In genomic region chr4:17030543-17030942, GRCh38 we compare ENCODE assay signal across 14 cellular contexts.
DNase-seq lines count a peak whose midpoint lies in the region; ATAC-seq, FAIRE-seq and TF ChIP-seq lines count a peak whose summit lies in the region.
"Had no signal": no experiment of that assay in that cellular context is flagged by ENCODE, and none has a peak within 500 bp of the region (broad histone marks: within the 10 kb centered on the region; RNA-seq: fewer than 3 reads in every experiment).

No MANE protein-coding gene starts in this region.

- CTCF ChIA-PET in AG04449 (lab: Yijun Ruan, JAX), result interaction anchor here (2.4 kb wide), 1 partner anchor 294 kb away, joined by 9 read pairs; no protein-coding TSS in a partner anchor

- no peak for TF ChIP-seq POLR2A in GM12892 (IDR thresholded peaks at IDR 0.05; ENCODE audit: low read depth, low read length)

- peak overlapping the region; percentile 66 for H3K4me2 ChIP-seq in keratinocyte (ENCODE audit: control insufficient read depth, extremely low read depth, insufficient read depth, low read depth, low read length)

- ATAC-seq in GM21447 (IDR thresholded peaks at IDR 0.05; ENCODE audit: unreplicated experiment), result no peak

- no peaks in the 10 kb centered on the region for H3K9me1 ChIP-seq in keratinocyte (ENCODE audit: control insufficient read depth, extremely low read depth, insufficient read depth, low read length)

- H3K4me3 Mint-ChIP-seq in type B pancreatic cell (no peak overlapping the region), mesothelial cell of epicardium (no peak overlapping the region)
- H3K4me3 Mint-ChIP-seq: neural crest cell had no signal

- peaks cover 27% of the 10 kb centered on the region for H3K4me1 ChIP-seq in keratinocyte (ENCODE audit: control insufficient read depth, extremely low read depth, insufficient read depth, low read length)
- H3K4me1 ChIP-seq: BE2C, testis had no signal

- peak overlapping the region; percentile 34 for H3K9ac ChIP-seq in keratinocyte (ENCODE audit: control insufficient read depth, extremely low read depth, insufficient read depth, low read length)

- no peaks in the 10 kb centered on the region for H3K4me1 Mint-ChIP-seq in type B pancreatic cell (ENCODE audit: unreplicated experiment)
- peaks cover 5% of the 10 kb centered on the region for H3K4me1 Mint-ChIP-seq in mesothelial cell of epicardium
- H3K4me1 Mint-ChIP-seq: neural crest cell had no signal

- H3K9me3 Mint-ChIP-seq in type B pancreatic cell (no peaks in the 10 kb centered on the region), mesothelial cell of epicardium (no peaks in the 10 kb centered on the region)
- H3K9me3 Mint-ChIP-seq: neural crest cell had no signal

- H4K20me1 ChIP-seq in keratinocyte (ENCODE audit: control insufficient read depth, extremely low read depth, insufficient read depth, low read length), result no peaks in the 10 kb centered on the region

- peak; percentile 46 for DNase-seq in AG04449 (ENCODE audit: low read depth, low spot score)
- peak; percentile 97 for DNase-seq in HT1080 (ENCODE audit: low read depth)
- peak; percentile 97 for DNase-seq in bronchial epithelial cell (ENCODE audit: low read depth)
- peak; percentile 65 for DNase-seq in keratinocyte (ENCODE audit: low read depth, low spot score)
- DNase-seq in type B pancreatic cell (ENCODE audit: extremely low spot score, unreplicated experiment), result no peak
- no peak for DNase-seq in mesothelial cell of epicardium (ENCODE audit: low spot score in 2 of 2, unreplicated experiment in 2 of 2)
- no peak for DNase-seq in GM12892 (ENCODE audit: insufficient read length)
- DNase-seq: activated T-cell treated with anti-CD3 and anti-CD28 coated beads, Interleukin-2, amount 50 U/mL, for 48 hours; BE2C; testis had no signal

- no peak overlapping the region for H3K4me3 ChIP-seq in AG04449 (ENCODE audit: low read depth, low read length)
- H3K4me3 ChIP-seq in bronchial epithelial cell (ENCODE audit: low read depth, low read length), result no peak overlapping the region
- no peak overlapping the region for H3K4me3 ChIP-seq in keratinocyte (ENCODE audit: control insufficient read depth in 2 of 3, extremely low read depth in 1 of 3, insufficient read depth in 2 of 3, low read depth in 1 of 3, low read length in 3 of 3)
- H3K4me3 ChIP-seq: testis had no signal

- dilution Hi-C loops in keratinocyte (cut with MboI; ENCODE audit: extremely low pct_ligation_motif_present, low sequenced_read_pairs), result no loop called here

- H3K27ac Mint-ChIP-seq in type B pancreatic cell (no peak overlapping the region), mesothelial cell of epicardium (no peak overlapping the region)

- POLR2A ChIA-PET in AG04449 (lab: Yijun Ruan, JAX), result no interaction called here

- H3K27ac ChIP-seq in keratinocyte (ENCODE audit: control insufficient read depth, insufficient read depth, low read length), result peak overlapping the region; percentile 81
- H3K27ac ChIP-seq: testis had no signal

- H3K27me3 Mint-ChIP-seq in type B pancreatic cell (no peaks in the 10 kb centered on the region), mesothelial cell of epicardium (ENCODE audit: low read depth) (peaks cover 3% of the 10 kb centered on the region)

- H2AFZ ChIP-seq in keratinocyte (ENCODE audit: control insufficient read depth, low read length), result peak overlapping the region; percentile 10

- TF ChIP-seq CTCF in AG04449 (IDR thresholded peaks at IDR 0.05; ENCODE audit: insufficient read depth, low read length, missing control alignments) (no peak), bronchial epithelial cell (IDR thresholded peaks at IDR 0.05; ENCODE audit: insufficient read depth, low read length, severe bottlenecking) (no peak), keratinocyte (optimal IDR thresholded peaks at IDR 0.05 in 1 of 3, IDR thresholded peaks at IDR 0.05 in 1 of 3, conservative IDR thresholded peaks at IDR 0.05 in 1 of 3; ENCODE audit: extremely low read depth in 1 of 3, insufficient read depth in 2 of 3, low read length in 3 of 3) (no peak), type B pancreatic cell (conservative IDR thresholded peaks at IDR 0.05) (no peak), mesothelial cell of epicardium (IDR thresholded peaks at IDR 0.05; ENCODE audit: unreplicated experiment) (no peak)

- no peaks in the 10 kb centered on the region for H3K36me3 ChIP-seq in bronchial epithelial cell (ENCODE audit: control insufficient read depth, insufficient read depth, low read length)
- H3K36me3 ChIP-seq in keratinocyte (ENCODE audit: control insufficient read depth in 2 of 2, extremely low read depth in 1 of 2, insufficient read depth in 2 of 2, low read length in 2 of 2), result no peaks in the 10 kb centered on the region
- H3K36me3 ChIP-seq: BE2C had no signal

- H3K9me3 ChIP-seq in keratinocyte (ENCODE audit: control insufficient read depth, low read depth, low read length), result no peaks in the 10 kb centered on the region
- H3K9me3 ChIP-seq: BE2C, testis had no signal

- FAIRE-seq in bronchial epithelial cell (lab: Jason Lieb, UNC) (no peak), keratinocyte (lab: Jason Lieb, UNC) (peak; percentile 98), GM12892 (lab: Jason Lieb, UNC) (no peak)
- FAIRE-seq: colon, TTC549 had no signal

- no peaks in the 10 kb centered on the region for H3K79me2 ChIP-seq in keratinocyte (ENCODE audit: control insufficient read depth, insufficient read depth, low read length)

- H3K36me3 Mint-ChIP-seq in type B pancreatic cell (no peaks in the 10 kb centered on the region), mesothelial cell of epicardium (no peaks in the 10 kb centered on the region)

- H3K27me3 ChIP-seq in bronchial epithelial cell (ENCODE audit: control insufficient read depth, insufficient read depth, low read length) (no peaks in the 10 kb centered on the region), keratinocyte (ENCODE audit: control insufficient read depth, extremely low read depth, insufficient read depth, low read length) (no peaks in the 10 kb centered on the region)
- H3K27me3 ChIP-seq: BE2C, testis had no signal

Comparison
In these comparisons a context has a peak if more than half of its experiments do, and no peak if none do; other contexts are left out.
1. DNase-seq: peak in AG04449 (single experiment), HT1080 (single experiment), bronchial epithelial cell (single experiment) and keratinocyte (single experiment); none in type B pancreatic cell (single experiment), mesothelial cell of epicardium (0 of 2) and GM12892 (single experiment).